In the genomic region with DNA sequence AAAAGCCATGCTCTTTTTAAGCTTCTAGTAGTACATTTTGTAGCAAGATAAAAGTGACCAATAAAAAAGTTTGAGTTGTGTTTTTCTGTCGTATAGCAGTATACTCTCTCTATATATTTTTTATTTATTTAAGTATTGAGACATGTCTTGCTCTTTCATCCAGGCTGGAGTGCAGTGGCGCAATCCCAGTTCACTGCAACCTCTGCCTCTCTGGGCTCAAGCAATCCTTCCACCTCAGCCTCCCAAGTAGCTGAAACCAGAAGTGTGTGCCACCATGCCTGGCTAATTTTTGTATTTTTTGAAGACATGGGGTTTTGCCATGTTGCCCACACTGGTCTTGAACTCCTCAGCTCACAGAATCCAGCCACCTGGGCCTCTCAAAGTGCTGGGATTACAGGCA, we compare ENCODE assay signal across 23 cellular contexts. TPM values are rescaled to one million over a fixed set of nuclear protein-coding genes. Genes with fewer than 3 reads are reported as not detected.
"Had no signal": no experiment of that assay in that cellular context is flagged by ENCODE, and none has a peak within 500 bp of the region (broad histone marks: within the 10 kb centered on the region; RNA-seq: fewer than 3 reads in every experiment).

No MANE protein-coding gene starts in this region.

- H3K4me3 Mint-ChIP-seq: stimulated activated effector memory CD8-positive, alpha-beta T cell treated with anti-CD3 and anti-CD28 coated beads, Interleukin-12 subunit alpha, Interleukin-12 subunit beta, amount 100 ng/mL, for 72 hours; stimulated activated naive CD8-positive, alpha-beta T cell treated with anti-CD3 and anti-CD28 coated beads, Interleukin-15, Interleukin-2, amounts not matched to agents 100 ng/mL and 50 ng/mL, for 24 hours had no signal

- H3K4me3 ChIP-seq: heart right ventricle, hepatocyte, left ventricle myocardium inferior, lung, mucosa of descending colon, right atrium auricular region, skin epidermis, tibial nerve, upper lobe of left lung, vagina had no signal

- ATAC-seq: heart right ventricle; mucosa of descending colon; naive thymus-derived CD4-positive, alpha-beta T cell; sciatic nerve; stimulated activated effector memory CD8-positive, alpha-beta T cell treated with anti-CD3 and anti-CD28 coated beads, Interleukin-12 subunit alpha, Interleukin-12 subunit beta, amount 100 ng/mL, for 72 hours had no signal

- H3K4me2 ChIP-seq: hepatocyte had no signal

- H3K9me3 Mint-ChIP-seq: stimulated activated effector memory CD8-positive, alpha-beta T cell treated with anti-CD3 and anti-CD28 coated beads, Interleukin-12 subunit alpha, Interleukin-12 subunit beta, amount 100 ng/mL, for 72 hours; stimulated activated naive CD8-positive, alpha-beta T cell treated with anti-CD3 and anti-CD28 coated beads, Interleukin-15, Interleukin-2, amounts not matched to agents 100 ng/mL and 50 ng/mL, for 24 hours had no signal

- H2AFZ ChIP-seq: hepatocyte had no signal

- DNase-seq: heart right ventricle; islet precursor cell; left ventricle myocardium inferior; midbrain; mucosa of descending colon; naive thymus-derived CD4-positive, alpha-beta T cell; nucleus accumbens; stimulated activated CD4-positive, alpha-beta T cell treated with anti-CD3 and anti-CD28 coated beads, Interleukin-12 subunit alpha, Interleukin-12 subunit beta, amount 100 ng/mL, for 4 hours; stimulated activated CD4-positive, alpha-beta T cell treated with anti-CD3 and anti-CD28 coated beads, Interleukin-15, amount 100 ng/mL, for 24 hours; stimulated activated CD4-positive, alpha-beta T cell treated with anti-CD3 and anti-CD28 coated beads, Interleukin-4, amount 100 ng/mL, for 24 hours; stimulated activated naive CD4-positive, alpha-beta T cell; upper lobe of left lung had no signal

- H3K9me3 ChIP-seq: heart right ventricle, left ventricle myocardium inferior, mucosa of descending colon, right atrium auricular region, tibial nerve, upper lobe of left lung, vagina had no signal

- H3K27me3 ChIP-seq: hepatocyte, right atrium auricular region, tibial nerve, upper lobe of left lung, vagina had no signal

- H3K27ac ChIP-seq: heart right ventricle, hepatocyte, left ventricle myocardium inferior, right atrium auricular region, skin epidermis, tibial nerve, upper lobe of left lung, vagina had no signal

- H3K27ac Mint-ChIP-seq: naive thymus-derived CD4-positive, alpha-beta T cell; progenitor cell of endocrine pancreas; stimulated activated effector memory CD8-positive, alpha-beta T cell treated with anti-CD3 and anti-CD28 coated beads, Interleukin-12 subunit alpha, Interleukin-12 subunit beta, amount 100 ng/mL, for 72 hours; stimulated activated naive CD8-positive, alpha-beta T cell treated with anti-CD3 and anti-CD28 coated beads, Interleukin-15, Interleukin-2, amounts not matched to agents 100 ng/mL and 50 ng/mL, for 24 hours had no signal

- H3K27me3 Mint-ChIP-seq: progenitor cell of endocrine pancreas had no signal

- H3K36me3 ChIP-seq: heart right ventricle, left ventricle myocardium inferior, right atrium auricular region, tibial nerve, upper lobe of left lung, vagina had no signal

RNA-seq across cellular contexts. Expression of a gene that starts 2.8 kb away (rescaled TPM):
- polyA plus RNA-seq: neural cell had no signal
